In the genomic region with DNA sequence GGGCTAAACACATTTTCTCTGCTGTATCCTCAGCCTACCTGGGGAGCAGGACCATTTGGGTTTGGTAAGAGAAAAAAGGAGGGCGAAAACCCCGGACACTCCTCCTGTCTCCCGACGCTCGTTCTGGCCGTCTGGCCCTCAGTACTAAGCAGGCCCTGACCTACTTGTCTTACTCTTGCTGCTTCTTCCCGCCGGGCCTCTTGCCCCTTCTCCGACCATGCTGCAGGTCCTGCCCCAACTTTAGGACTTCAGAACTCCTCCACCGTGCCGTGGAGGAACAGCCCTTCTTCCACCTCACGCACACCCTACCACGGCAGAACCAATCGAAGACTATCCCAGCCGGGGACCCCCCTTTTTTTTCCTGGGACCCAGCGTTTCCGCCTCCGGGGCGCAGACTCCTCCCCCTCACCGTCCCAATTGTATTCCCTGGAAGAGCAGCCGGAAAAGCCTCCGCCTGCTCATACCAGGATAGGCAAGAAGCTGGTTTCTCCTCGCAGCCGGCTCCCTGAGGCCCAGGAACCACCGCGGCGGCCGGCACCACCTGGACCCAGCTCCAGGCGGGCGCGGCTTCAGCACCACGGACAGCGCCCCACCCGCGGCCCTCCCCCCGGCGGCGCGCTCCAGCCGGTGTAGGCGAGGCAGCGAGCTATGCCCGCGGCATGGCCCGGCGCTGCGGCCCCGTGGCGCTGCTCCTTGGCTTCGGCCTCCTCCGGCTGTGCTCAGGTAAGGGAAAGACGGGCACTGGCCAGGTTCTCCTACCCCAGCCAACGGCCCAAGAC, we compare ENCODE assay signal across 8 cellular contexts. TPM values are rescaled to one million over a fixed set of nuclear protein-coding genes. Genes with fewer than 3 reads are reported as not detected.
DNase-seq lines count a peak whose midpoint lies in the region; ATAC-seq and TF ChIP-seq lines count a peak whose summit lies in the region.

A gene with protein sequence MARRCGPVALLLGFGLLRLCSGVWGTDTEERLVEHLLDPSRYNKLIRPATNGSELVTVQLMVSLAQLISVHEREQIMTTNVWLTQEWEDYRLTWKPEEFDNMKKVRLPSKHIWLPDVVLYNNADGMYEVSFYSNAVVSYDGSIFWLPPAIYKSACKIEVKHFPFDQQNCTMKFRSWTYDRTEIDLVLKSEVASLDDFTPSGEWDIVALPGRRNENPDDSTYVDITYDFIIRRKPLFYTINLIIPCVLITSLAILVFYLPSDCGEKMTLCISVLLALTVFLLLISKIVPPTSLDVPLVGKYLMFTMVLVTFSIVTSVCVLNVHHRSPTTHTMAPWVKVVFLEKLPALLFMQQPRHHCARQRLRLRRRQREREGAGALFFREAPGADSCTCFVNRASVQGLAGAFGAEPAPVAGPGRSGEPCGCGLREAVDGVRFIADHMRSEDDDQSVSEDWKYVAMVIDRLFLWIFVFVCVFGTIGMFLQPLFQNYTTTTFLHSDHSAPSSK (plus strand): TSS at position 393 of the 779 bp plus-strand sequence. CDS start 267 bp downstream, at position 660.

- H3K4me3 ChIP-seq in WERI-Rb-1 (ENCODE audit: low read depth, low read length) = peak within 1 kb of the TSS; percentile 90
- peak within 1 kb of the TSS in 2 of 3 donors; percentile 47 to 48 for H3K4me3 ChIP-seq in breast epithelium

- DNase-seq in NCI-H2029 (lab: John Stamatoyannopoulos, UW) (peak; percentile 48), WERI-Rb-1 (peak; percentile 98), breast epithelium (ENCODE audit: low spot score in 2 of 2) (peak; percentile 53 to 67), islet precursor cell (peak; percentile 92)
- DNase-seq in stimulated activated CD4-positive, alpha-beta T cell treated with anti-CD3 and anti-CD28 coated beads, Interleukin-15, amount 100 ng/mL, for 48 hours (ENCODE audit: low read depth in 2 of 2) = peak; percentile 27 to 47

- no peak for TF ChIP-seq POLR2A in breast epithelium (IDR thresholded peaks at IDR 0.05)

- no peaks in the 10 kb centered on the region for H3K9me3 ChIP-seq in WERI-Rb-1 (ENCODE audit: severe bottlenecking)
- H3K9me3 ChIP-seq in breast epithelium = no peaks in the 10 kb centered on the region

- H3K27ac ChIP-seq in WERI-Rb-1 = peak within 1 kb of the TSS; percentile 83
- no peak within 1 kb of the TSS for H3K27ac ChIP-seq in breast epithelium

- no peaks in the 10 kb centered on the region for H3K4me1 ChIP-seq in breast epithelium

- TF ChIP-seq CTCF in WERI-Rb-1 (IDR thresholded peaks at IDR 0.05; ENCODE audit: low read depth, low read length) (no peak), breast epithelium (IDR thresholded peaks at IDR 0.05) (no peak)

- H3K36me3 ChIP-seq in WERI-Rb-1 (peaks cover 42% of the 10 kb centered on the region), breast epithelium (no peaks in the 10 kb centered on the region)

- ATAC-seq in GM18907 (IDR thresholded peaks at IDR 0.05; ENCODE audit: unreplicated experiment) (peak; percentile 49), HG03354 (IDR thresholded peaks at IDR 0.05; ENCODE audit: poor library complexity, severe bottlenecking, unreplicated experiment) (no peak), GM19452 (IDR thresholded peaks at IDR 0.05; ENCODE audit: unreplicated experiment) (no peak)

- H3K27me3 ChIP-seq in WERI-Rb-1 (ENCODE audit: insufficient read depth, low read depth, severe bottlenecking) = no peaks in the 10 kb centered on the region
- H3K27me3 ChIP-seq in breast epithelium = no peaks in the 10 kb centered on the region

- intact Hi-C loops in breast epithelium (cut with DNase I; ENCODE audit: low total_unique reads) = no loop called here

RNA-seq across cellular contexts. Expression of the gene that starts here (rescaled TPM):
- 1 to 10 TPM in 1 of 3 donors, under 1 TPM in 2; 0.16 to 1.3 (median 0.73) TPM for total RNA-seq in breast epithelium

Comparison
In these comparisons a context has a peak if more than half of its experiments do, and no peak if none do; other contexts are left out.
1. DNase-seq: peak in every context shown above with its lines; median percentile 98 in WERI-Rb-1; 92 in islet precursor cell; 60 in breast epithelium; 48 in NCI-H2029; 37 in stimulated activated CD4-positive, alpha-beta T cell treated with anti-CD3 and anti-CD28 coated beads, Interleukin-15, amount 100 ng/mL, for 48 hours.